ENCODE assay signal across 8 cellular contexts in genomic region chr1:52366517-52366827, GRCh38. TPM values are rescaled to one million over a fixed set of nuclear protein-coding genes. Genes with fewer than 3 reads are reported as not detected.
DNase-seq lines count a peak whose midpoint lies in the region; ATAC-seq and TF ChIP-seq lines count a peak whose summit lies in the region.

No MANE protein-coding gene starts in this region.

- peaks cover 18% of the 10 kb centered on the region for H3K36me3 Mint-ChIP-seq in endothelial cell (ENCODE audit: low read depth, unreplicated experiment)

- ATAC-seq in DND-41 (ENCODE audit: insufficient read depth, low read depth) = peak; percentile 0; the same call in 1 of the 3 replicates
- no peak for ATAC-seq in GM18909 (IDR thresholded peaks at IDR 0.05; ENCODE audit: poor library complexity, unreplicated experiment)

- H3K4me3 ChIP-seq in DND-41 (ENCODE audit: low read depth in 1 of 2, low read length in 2 of 2) (peak overlapping the region; percentile 29 to 90; a peak in 3 of 4 replicates), OCI-LY1 (ENCODE audit: low read depth, low read length, poor library complexity, severe bottlenecking) (peak overlapping the region; percentile 78), ovary (peak overlapping the region; percentile 99)

- peaks cover 59% of the 10 kb centered on the region for H3K4me1 ChIP-seq in DND-41 (ENCODE audit: insufficient read depth, low read length)
- H3K4me1 ChIP-seq in OCI-LY1 (ENCODE audit: insufficient read depth, low read length, severe bottlenecking) = peaks cover 36% of the 10 kb centered on the region
- H3K4me1 ChIP-seq in ovary (ENCODE audit: insufficient read depth) = peaks cover 6% of the 10 kb centered on the region

- intact Hi-C loops in ovary (cut with DNase I) = no loop called here

- H3K27ac ChIP-seq in DND-41 (ENCODE audit: low read length) (peak overlapping the region; percentile 83), OCI-LY1 (ENCODE audit: low read depth, low read length, poor library complexity, severe bottlenecking) (peak overlapping the region; percentile 65), ovary (peak overlapping the region in 1 of 2 donors; percentile 74)

- no peaks in the 10 kb centered on the region for H3K9me3 Mint-ChIP-seq in endothelial cell (ENCODE audit: unreplicated experiment)

- WGBS in ovary, 3 donors = 7 to 10% (median 10%) methylated on average over 8 of the region's 8 CpGs

- no peaks in the 10 kb centered on the region for H3K9me3 ChIP-seq in DND-41 (ENCODE audit: insufficient read depth, low read length, severe bottlenecking)
- no peaks in the 10 kb centered on the region for H3K9me3 ChIP-seq in OCI-LY1 (ENCODE audit: low read length)
- H3K9me3 ChIP-seq in ovary = no peaks in the 10 kb centered on the region

- no peaks in the 10 kb centered on the region for H3K9me2 ChIP-seq in OCI-LY1 (ENCODE audit: low read depth, low read length)

- no peak for TF ChIP-seq EP300 in ovary (IDR thresholded peaks at IDR 0.05)

- TF ChIP-seq POLR2A in ovary (IDR thresholded peaks at IDR 0.05) = no peak

- peaks cover 35% of the 10 kb centered on the region for H3K36me3 ChIP-seq in DND-41 (ENCODE audit: insufficient read depth, low read length)
- H3K36me3 ChIP-seq in OCI-LY1 (ENCODE audit: insufficient read depth, low read length) = peaks cover 21% of the 10 kb centered on the region
- H3K36me3 ChIP-seq in ovary = no peaks in the 10 kb centered on the region

- no peaks in the 10 kb centered on the region for H3F3A ChIP-seq in OCI-LY1 (ENCODE audit: insufficient read depth, low read length)

- H4K20me1 ChIP-seq in DND-41 (ENCODE audit: insufficient read depth, low read length) (peaks cover 13% of the 10 kb centered on the region), OCI-LY1 (ENCODE audit: insufficient read depth, low read length) (no peaks in the 10 kb centered on the region)

- peak overlapping the region; percentile 84 for H3K27ac Mint-ChIP-seq in endothelial cell (ENCODE audit: unreplicated experiment)

- H3K4me2 ChIP-seq in DND-41 (ENCODE audit: insufficient read depth, low read length) (peak overlapping the region; percentile 95), OCI-LY1 (ENCODE audit: low read length) (peak overlapping the region; percentile 66)

- H3K4me3 Mint-ChIP-seq in endothelial cell (ENCODE audit: unreplicated experiment) = peak overlapping the region; percentile 91

- TF ChIP-seq CTCF in DND-41 (IDR thresholded peaks at IDR 0.05; ENCODE audit: borderline replicate concordance, extremely low read depth, low read length, poor library complexity, severe bottlenecking) (no peak), OCI-LY1 (IDR thresholded peaks at IDR 0.05; ENCODE audit: low read length) (no peak), endothelial cell (IDR thresholded peaks at IDR 0.05; ENCODE audit: unreplicated experiment) (no peak), ovary (IDR thresholded peaks at IDR 0.05) (no peak)

- peak overlapping the region; percentile 90 for H3K9ac ChIP-seq in DND-41 (ENCODE audit: low read depth, low read length)
- H3K9ac ChIP-seq in OCI-LY1 (ENCODE audit: low read length) = peak overlapping the region; percentile 57

- H3K79me2 ChIP-seq in DND-41 (ENCODE audit: insufficient read depth, low read length) (peaks cover 39% of the 10 kb centered on the region), OCI-LY1 (ENCODE audit: insufficient read depth, low read length) (peaks cover 5% of the 10 kb centered on the region; the same call in 1 of the 2 replicates)

- H3K27me3 ChIP-seq in DND-41 (ENCODE audit: insufficient read depth, low read length, poor library complexity) (no peaks in the 10 kb centered on the region), OCI-LY1 (ENCODE audit: insufficient read depth, low read length) (no peaks in the 10 kb centered on the region), ovary (no peaks in the 10 kb centered on the region)

- peaks cover 25% of the 10 kb centered on the region for H3K4me1 Mint-ChIP-seq in endothelial cell (ENCODE audit: unreplicated experiment)

- DNase-seq in DND-41 (no peak), endothelial cell (ENCODE audit: low spot score) (no peak), ovary (no peak), occipital lobe (lab: John Stamatoyannopoulos, UW) (no peak), cerebellar cortex (ENCODE audit: low spot score) (no peak), hepatic stellate cell (ENCODE audit: low spot score) (no peak)

- peaks cover 17% of the 10 kb centered on the region for H3K27me3 Mint-ChIP-seq in endothelial cell (ENCODE audit: unreplicated experiment)

- peak overlapping the region; percentile 67 for H2AFZ ChIP-seq in DND-41 (ENCODE audit: low read depth, low read length)
- H2AFZ ChIP-seq in OCI-LY1 (ENCODE audit: low read length) = peak overlapping the region; percentile 77; the same call in 1 of the 2 replicates

RNA-seq across cellular contexts. Expression of gene CC2D1B, which starts 0.5 kb away (rescaled TPM):
- total RNA-seq in endothelial cell (ENCODE audit: unreplicated experiment) (43.1 TPM), ovary (10 to 100 TPM; 21.6 to 38.9 (median 27.1) TPM), occipital lobe (10.1 TPM)
- polyA plus RNA-seq in ovary = 10 to 100 TPM; 15.5 to 21.1 TPM

RNA-seq across cellular contexts. Expression of gene ORC1, which starts 37.8 kb away (rescaled TPM):
- 4.9 TPM for total RNA-seq in endothelial cell (ENCODE audit: unreplicated experiment)
- total RNA-seq in ovary = under 1 TPM; 0.23 to 0.84 (median 0.37) TPM
- polyA plus RNA-seq in ovary = under 1 TPM; 0.43 to 0.51 TPM
- 0.94 TPM for total RNA-seq in occipital lobe

RNA-seq across cellular contexts. Expression of gene PRPF38A, which starts 37.9 kb away (rescaled TPM):
- total RNA-seq in endothelial cell (ENCODE audit: unreplicated experiment) (61.9 TPM), ovary (10 to 100 TPM; 17.7 to 66.0 (median 51.2) TPM), occipital lobe (19.5 TPM)
- polyA plus RNA-seq in ovary = 10 to 100 TPM; 21.6 to 34.4 TPM
